ENCODE assay signal across 12 cellular contexts in the genomic region with DNA sequence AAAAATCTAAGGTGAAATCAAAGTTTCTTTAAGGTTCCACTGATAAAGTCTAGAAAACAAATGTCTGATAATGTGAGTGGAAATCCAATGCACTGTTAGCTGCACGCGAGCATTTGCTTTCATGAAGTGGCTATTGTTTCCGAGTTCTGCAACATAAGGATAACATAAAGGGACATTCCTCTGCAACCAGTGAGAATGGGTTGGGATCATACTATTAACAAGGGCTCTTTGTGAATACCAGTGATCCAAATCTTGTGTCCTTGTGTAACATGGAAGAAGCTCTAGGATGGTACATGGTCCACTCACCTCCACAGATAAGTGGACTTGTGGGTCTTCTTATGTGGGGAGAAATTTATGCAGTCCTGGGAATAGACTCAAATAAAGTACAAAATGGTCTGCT. TPM values are rescaled to one million over a fixed set of nuclear protein-coding genes. Genes with fewer than 3 reads are reported as not detected.
A peak's percentile ranks its signal among the peaks of the same experiment; 100 is the strongest.
DNase-seq lines count a peak whose midpoint lies in the region; ATAC-seq, FAIRE-seq and TF ChIP-seq lines count a peak whose summit lies in the region.
"Had no signal": no experiment of that assay in that cellular context is flagged by ENCODE, and none has a peak within 500 bp of the region (broad histone marks: within the 10 kb centered on the region; RNA-seq: fewer than 3 reads in every experiment).

No MANE protein-coding gene starts in this region.

- no peak for TF ChIP-seq POLR2A in A549 (IDR thresholded peaks at IDR 0.05; ENCODE audit: low read length)

- ATAC-seq in A549 (no peak), left lobe of liver (no peak)
- ATAC-seq: CD8-positive, alpha-beta T cell; GM23338 had no signal

- CTCF ChIA-PET in A549 (lab: Yijun Ruan, JAX), result interaction anchor here (0.6 to 6.0 kb wide), 45 partner anchors 10 to 501 kb away, joined by 3 to 142 read pairs (median 4); partner anchors contain the start of gene ELF5

- no peak overlapping the region for H3K4me3 ChIP-seq in A549
- H3K4me3 ChIP-seq: GM23338, HAP-1 had no signal

- no peak overlapping the region for H3K4me2 ChIP-seq in A549
- H3K4me2 ChIP-seq: GM23338 had no signal

- H3K27ac ChIP-seq in A549 (peak overlapping the region; percentile 71 to 76; a peak in 5 of 6 replicates), VCaP (peak overlapping the region; percentile 45)

- no peak for TF ChIP-seq EP300 in A549 (IDR thresholded peaks at IDR 0.05)

- 95% methylated on average over 3 of the region's 3 CpGs for WGBS in A549 (ENCODE audit: missing lambda C conversion rate)

- H3K9me3 ChIP-seq in A549, result peaks cover 4% of the 10 kb centered on the region; the same call in 1 of the 3 replicates
- H3K9me3 ChIP-seq: Caco-2, HAP-1 had no signal

- TF ChIP-seq CTCF in A549 (IDR thresholded peaks at IDR 0.05) (no peak), VCaP (conservative IDR thresholded peaks at IDR 0.05) (no peak), GM13976 (IDR thresholded peaks at IDR 0.05; ENCODE audit: borderline replicate concordance, control extremely low read depth, extremely low read depth, insufficient read depth, missing control alignments) (no peak)

- DNase-seq in A549 (ENCODE audit: low read depth in 1 of 2, low spot score in 1 of 2) (no peak), COLO829 (ENCODE audit: low spot score) (peak; percentile 57), medulla oblongata (ENCODE audit: extremely low spot score) (peak; percentile 33), posterior cingulate gyrus (no peak), GM13976 (ENCODE audit: low spot score) (no peak), left lobe of liver (ENCODE audit: low spot score) (no peak)
- DNase-seq: CD8-positive, alpha-beta T cell; DND-41 had no signal

- TF ChIP-seq RAD21 in A549 (conservative IDR thresholded peaks at IDR 0.05 in 1 of 2, IDR thresholded peaks at IDR 0.05 in 1 of 2), result no peak

- intact Hi-C loops in posterior cingulate gyrus (cut with DNase I), result loop anchor here (1.0 to 10.0 kb wide), 4 partner anchors 237 to 717 kb away; partner anchors contain the start of gene ELF5

- no peak for FAIRE-seq in A549 (lab: Jason Lieb, UNC)

- in situ Hi-C loops in GM13976 (cut with MboI; ENCODE audit: low sequenced_read_pairs, unreplicated experiment), result no loop called here

- POLR2A ChIA-PET in A549 (lab: Yijun Ruan, JAX), result no interaction called here

- peaks cover 41% of the 10 kb centered on the region for H3K4me1 ChIP-seq in A549
- H3K4me1 ChIP-seq: Caco-2 had no signal

TF ChIP-seq in A549, 52 proteins besides CTCF, POLR2A, EP300 and RAD21:
- TF ChIP-seq FOSL2 (IDR thresholded peaks at IDR 0.05) (no peak), FOSL2 (CRISPR knock-in tag; IDR thresholded peaks at IDR 0.05) (no peak), BCL3 (IDR thresholded peaks at IDR 0.05) (no peak), MAZ (IDR thresholded peaks at IDR 0.05; ENCODE audit: borderline replicate concordance, low read depth, low read length) (no peak), FOSB (CRISPR knock-in tag; IDR thresholded peaks at IDR 0.05) (no peak), JUNB (IDR thresholded peaks at IDR 0.05) (no peak), KDM1A (IDR thresholded peaks at IDR 0.05; ENCODE audit: low read depth) (no peak), EHF (CRISPR knock-in tag; IDR thresholded peaks at IDR 0.05) (no peak)
- TF ChIP-seq, protein P1, sequence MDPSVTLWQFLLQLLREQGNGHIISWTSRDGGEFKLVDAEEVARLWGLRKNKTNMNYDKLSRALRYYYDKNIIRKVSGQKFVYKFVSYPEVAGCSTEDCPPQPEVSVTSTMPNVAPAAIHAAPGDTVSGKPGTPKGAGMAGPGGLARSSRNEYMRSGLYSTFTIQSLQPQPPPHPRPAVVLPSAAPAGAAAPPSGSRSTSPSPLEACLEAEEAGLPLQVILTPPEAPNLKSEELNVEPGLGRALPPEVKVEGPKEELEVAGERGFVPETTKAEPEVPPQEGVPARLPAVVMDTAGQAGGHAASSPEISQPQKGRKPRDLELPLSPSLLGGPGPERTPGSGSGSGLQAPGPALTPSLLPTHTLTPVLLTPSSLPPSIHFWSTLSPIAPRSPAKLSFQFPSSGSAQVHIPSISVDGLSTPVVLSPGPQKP (IDR thresholded peaks at IDR 0.05; ENCODE audit: low read depth, low read length), result no peak

RNA-seq across cellular contexts. Expression of gene APIP, which starts 24.6 kb away (rescaled TPM):
- 35.1 and 55.6 TPM in 2 replicates for polyA plus RNA-seq in A549 (2011; rRNA removed)
- polyA plus RNA-seq in A549 (2012; cell fraction: cytosol; rRNA removed), result 14.2 and 19.1 TPM in 2 replicates
- polyA plus RNA-seq in A549 (2012; cell fraction: nucleus; rRNA removed), result 5.3 and 9.0 TPM in 2 replicates
- polyA plus RNA-seq in A549 (2017; fragmentation: RNase III; extraction: RNeasy Plus Mini Kit Qiagen cat#74134 plus additional on column Dnase treatment), result 36.1 to 42.4 TPM (median 38.6 TPM) in 3 replicates
- polyA minus RNA-seq in A549 (2011; rRNA and poly(A)+ RNA removed), result 5.2 and 6.3 TPM in 2 replicates
- 8.0 TPM for total RNA-seq in left lobe of liver

RNA-seq across cellular contexts. Expression of gene PDHX, which starts 24.8 kb away (rescaled TPM):
- 51.4 and 87.4 TPM in 2 replicates for polyA plus RNA-seq in A549 (2011; rRNA removed)
- polyA plus RNA-seq in A549 (2012; cell fraction: cytosol; rRNA removed), result 20.3 and 22.1 TPM in 2 replicates
- polyA plus RNA-seq in A549 (2012; cell fraction: nucleus; rRNA removed), result 10.4 and 14.6 TPM in 2 replicates
- polyA plus RNA-seq in A549 (2017; fragmentation: RNase III; extraction: RNeasy Plus Mini Kit Qiagen cat#74134 plus additional on column Dnase treatment), result 45.8 to 46.5 TPM (median 46.1 TPM) in 3 replicates
- 31.0 and 39.8 TPM in 2 replicates for polyA minus RNA-seq in A549 (2011; rRNA and poly(A)+ RNA removed)
- 26.5 TPM for total RNA-seq in left lobe of liver

Comparison
In these comparisons a context has a peak if more than half of its experiments do, and no peak if none do; other contexts are left out.
1. DNase-seq: peak in COLO829 (single experiment) and medulla oblongata (single experiment); none in A549 (0 of 2), posterior cingulate gyrus (0 of 10), GM13976 (single experiment) and left lobe of liver (single experiment).